In genomic region chr4:20026456-20026855, GRCh38 we compare ENCODE assay signal across 13 cellular contexts.
"Had no signal": no experiment of that assay in that cellular context is flagged by ENCODE, and none has a peak within 500 bp of the region (broad histone marks: within the 10 kb centered on the region; RNA-seq: fewer than 3 reads in every experiment).

No MANE protein-coding gene starts in this region.

- H3K27me3 ChIP-seq: right lobe of liver, spleen, tibial nerve had no signal

- H3K4me3 ChIP-seq: right lobe of liver, spleen, tibial nerve had no signal

- H3K4me1 ChIP-seq: right lobe of liver, spleen, tibial nerve had no signal

- DNase-seq: activated CD4-positive, alpha-beta T cell treated with anti-CD3 and anti-CD28 coated beads for 1 hour; activated CD4-positive, alpha-beta T cell treated with anti-CD3 and anti-CD28 coated beads, Interleukin-2, amount 50 U/mL, for 48 hours; activated gamma-delta T cell; activated T-cell treated with anti-CD3 and anti-CD28 coated beads, Interleukin-2, amount 50 U/mL, for 48 hours; anterior cingulate cortex; central memory CD4-positive, alpha-beta T cell; effector memory CD8-positive, alpha-beta T cell; naive thymus-derived CD8-positive, alpha-beta T cell; right lobe of liver; spleen; stimulated activated CD4-positive, alpha-beta T cell treated with anti-CD3 and anti-CD28 coated beads, Interleukin-1b, Interleukin-23, amount 100 ng/mL, for 48 hours had no signal

- H3K9me3 ChIP-seq: right lobe of liver, tibial nerve had no signal

- H3K27ac ChIP-seq: right lobe of liver, spleen, tibial nerve had no signal

- H3K36me3 ChIP-seq: right lobe of liver, spleen, tibial nerve had no signal

- ATAC-seq: effector memory CD8-positive, alpha-beta T cell; naive thymus-derived CD8-positive, alpha-beta T cell; right lobe of liver; stimulated activated memory B cell treated with anti-CD40 and anti-IgM and Interleukin-4, amounts not matched to agents 10 μg/mL and 1 μg/mL and 100 μg/mL, for 72 hours had no signal
